ENCODE assay signal across 2 cellular contexts in genomic region chrX:120468071-120468470, GRCh38.
TF ChIP-seq lines count a peak whose summit lies in the region.

No MANE protein-coding gene starts in this region.

TF ChIP-seq in SK-N-SH, 30 proteins besides CTCF, POLR2A, EP300 and RAD21 (continued from another document):
- no peak for TF ChIP-seq USF1 (IDR thresholded peaks at IDR 0.05; ENCODE audit: borderline replicate concordance, low read depth)
- no peak for TF ChIP-seq TEAD4 (IDR thresholded peaks at IDR 0.05; ENCODE audit: borderline replicate concordance, insufficient read depth)
- TF ChIP-seq POLR2AphosphoS5 (IDR thresholded peaks at IDR 0.05; ENCODE audit: low read depth, low read length) = no peak
- no peak for TF ChIP-seq ZBTB33 (IDR thresholded peaks at IDR 0.05; ENCODE audit: borderline replicate concordance, low read depth)

TF ChIP-seq in SK-N-SH treated with all-trans-retinoic acid at 6 μM for 48 hours, 23 proteins besides CTCF, POLR2A, EP300 and RAD21 (continued from another document):
- TF ChIP-seq CREB5 (CRISPR knock-in tag; IDR thresholded peaks at IDR 0.05; ENCODE audit: low read depth) (no peak), TOX (CRISPR knock-in tag; IDR thresholded peaks at IDR 0.05; ENCODE audit: borderline replicate concordance) (no peak), TSHZ2 (CRISPR knock-in tag; IDR thresholded peaks at IDR 0.05) (no peak), RARB (CRISPR knock-in tag; IDR thresholded peaks at IDR 0.05) (no peak)
TF ChIP-seq in SK-N-SH treated with all-trans-retinoic acid at 6 μM for 48 hours: peak in this region for 0.
